17 cellular contexts compared by ENCODE assay signal in genomic region chr3:144114767-144115166, GRCh38.
A peak's percentile ranks its signal among the peaks of the same experiment; 100 is the strongest.
DNase-seq lines count a peak whose midpoint lies in the region; FAIRE-seq lines count a peak whose summit lies in the region.
"Had no signal": no experiment of that assay in that cellular context is flagged by ENCODE, and none has a peak within 500 bp of the region (broad histone marks: within the 10 kb centered on the region; RNA-seq: fewer than 3 reads in every experiment).

No MANE protein-coding gene starts in this region.

- H3K27me3 ChIP-seq in adipocyte (replicated peaks; ENCODE audit: control insufficient read depth, insufficient read depth, low read length): no peaks in the 10 kb centered on the region
- no peaks in the 10 kb centered on the region for H3K27me3 ChIP-seq in mesenchymal stem cell (ENCODE audit: control insufficient read depth in 1 of 2, insufficient read depth in 1 of 2, low read length in 2 of 2)
- H3K27me3 ChIP-seq: brain microvascular endothelial cell, upper lobe of left lung had no signal

- H2BK120ac ChIP-seq in mesenchymal stem cell (ENCODE audit: low read depth, low read length): no peak overlapping the region

- no peak overlapping the region for H3K23ac ChIP-seq in mesenchymal stem cell (ENCODE audit: low read length in 2 of 2)

- H2AK5ac ChIP-seq in mesenchymal stem cell (ENCODE audit: low read length, severe bottlenecking): no peak overlapping the region

- H4K8ac ChIP-seq in mesenchymal stem cell (ENCODE audit: low read length): no peak overlapping the region

- intact Hi-C loops in posterior vena cava (cut with DNase I): no loop called here

- H3K18ac ChIP-seq in mesenchymal stem cell (ENCODE audit: low read depth in 1 of 2, low read length in 2 of 2): no peak overlapping the region

- DNase-seq in HCEC 1CT (peak; percentile 43), NCI-H146 (lab: John Stamatoyannopoulos, UW) (peak; percentile 75), adipocyte (ENCODE audit: low read depth) (peak; percentile 30), mesenchymal stem cell (peak; percentile 5), HTR-8/SVneo (ENCODE audit: insufficient read length, low spot score) (no peak), posterior vena cava (ENCODE audit: low spot score) (no peak), hypothalamus (lab: John Stamatoyannopoulos, UW) (no peak)
- DNase-seq: activated naive CD8-positive, alpha-beta T cell treated with anti-CD3 and anti-CD28 coated beads for 36 hours; brain microvascular endothelial cell; Caco-2; foreskin melanocyte; Right ventricle myocardium superior; stimulated activated CD4-positive, alpha-beta T cell treated with anti-CD3 and anti-CD28 coated beads, Interleukin-4, amount 100 ng/mL, for 1 hour; upper lobe of left lung had no signal

- H2BK5ac ChIP-seq in mesenchymal stem cell (ENCODE audit: low read depth, low read length, poor library complexity, severe bottlenecking): no peak overlapping the region

- H2BK12ac ChIP-seq in mesenchymal stem cell (ENCODE audit: low read length in 2 of 2): no peak overlapping the region

- FAIRE-seq in HTR-8/SVneo (lab: Jason Lieb, UNC): no peak
- FAIRE-seq: G401.6 had no signal

- no peak overlapping the region for H4K91ac ChIP-seq in mesenchymal stem cell (ENCODE audit: low read length)

- H2AFZ ChIP-seq in mesenchymal stem cell (ENCODE audit: low read depth, low read length): no peak overlapping the region

- H3K4me3 ChIP-seq in adipocyte (ENCODE audit: low read length): no peak overlapping the region
- H3K4me3 ChIP-seq in mesenchymal stem cell (ENCODE audit: insufficient read depth in 1 of 2, low read depth in 1 of 2, low read length in 2 of 2): no peak overlapping the region
- H3K4me3 ChIP-seq: coronary artery, skin epidermis, upper lobe of left lung had no signal

- no peak overlapping the region for H3K27ac ChIP-seq in mesenchymal stem cell (ENCODE audit: low read length, poor library complexity, severe bottlenecking)
- H3K27ac ChIP-seq: brain microvascular endothelial cell, coronary artery, skin epidermis, upper lobe of left lung had no signal

- no peak overlapping the region for H3K14ac ChIP-seq in mesenchymal stem cell (ENCODE audit: low read length in 2 of 2)

- no peak overlapping the region for H3K4ac ChIP-seq in mesenchymal stem cell (ENCODE audit: low read depth in 1 of 2, low read length in 2 of 2)

- H3K9ac ChIP-seq in adipocyte (ENCODE audit: low read length): no peak overlapping the region
- H3K9ac ChIP-seq in mesenchymal stem cell (ENCODE audit: low read length): no peak overlapping the region

- no peak overlapping the region for H2BK15ac ChIP-seq in mesenchymal stem cell (ENCODE audit: low read depth, poor library complexity, severe bottlenecking)

- H3K36me3 ChIP-seq in adipocyte (ENCODE audit: control insufficient read depth, insufficient read depth, low read length, severe bottlenecking) (no peaks in the 10 kb centered on the region), mesenchymal stem cell (ENCODE audit: control insufficient read depth in 1 of 2, insufficient read depth in 2 of 2, low read depth in 1 of 2, low read length in 2 of 2) (no peaks in the 10 kb centered on the region)
- H3K36me3 ChIP-seq: brain microvascular endothelial cell, upper lobe of left lung had no signal

- H3K4me2 ChIP-seq in mesenchymal stem cell (ENCODE audit: low read length, poor library complexity, severe bottlenecking): no peak overlapping the region

- 24% methylated on average over 2 of the region's 2 CpGs for WGBS in mesenchymal stem cell

- H3K9me3 ChIP-seq in adipocyte (ENCODE audit: control insufficient read depth, low read length): no peaks in the 10 kb centered on the region
- H3K9me3 ChIP-seq in mesenchymal stem cell (ENCODE audit: control insufficient read depth, low read length): no peaks in the 10 kb centered on the region
- H3K9me3 ChIP-seq: Caco-2, upper lobe of left lung had no signal

- no peaks in the 10 kb centered on the region for H3K4me1 ChIP-seq in adipocyte (ENCODE audit: control insufficient read depth, insufficient read depth, low read length)
- no peaks in the 10 kb centered on the region for H3K4me1 ChIP-seq in mesenchymal stem cell (ENCODE audit: control insufficient read depth, insufficient read depth, low read depth, low read length)
- H3K4me1 ChIP-seq: upper lobe of left lung had no signal

- no peaks in the 10 kb centered on the region for H3K79me1 ChIP-seq in mesenchymal stem cell (replicated peaks; ENCODE audit: low read length, poor library complexity, severe bottlenecking)

Comparison
In these comparisons a context has a peak if more than half of its experiments do, and no peak if none do; other contexts are left out.
1. DNase-seq: peak in HCEC 1CT (single experiment), NCI-H146 (single experiment), adipocyte (single experiment) and mesenchymal stem cell (single experiment); none in HTR-8/SVneo (single experiment), posterior vena cava (single experiment) and hypothalamus (0 of 51).